In genomic region chr21:17819878-17820232, GRCh38 we compare ENCODE assay signal across 8 cellular contexts. TPM values are rescaled to one million over a fixed set of nuclear protein-coding genes. Genes with fewer than 3 reads are reported as not detected.
DNase-seq lines count a peak whose midpoint lies in the region; ATAC-seq and TF ChIP-seq lines count a peak whose summit lies in the region.

No MANE protein-coding gene starts in this region.

- H3K9me3 ChIP-seq in breast epithelium, result no peaks in the 10 kb centered on the region
- no peaks in the 10 kb centered on the region for H3K9me3 ChIP-seq in right lobe of liver
- no peaks in the 10 kb centered on the region for H3K9me3 ChIP-seq in transverse colon

- no peaks in the 10 kb centered on the region for H3K36me3 ChIP-seq in breast epithelium
- H3K36me3 ChIP-seq in right lobe of liver, result peaks cover 0 to 6% (median 0%) of the 10 kb centered on the region in 4 donors
- peaks cover 0 to 6% (median 0%) of the 10 kb centered on the region in 4 donors for H3K36me3 ChIP-seq in transverse colon

- no peaks in the 10 kb centered on the region for H3K27me3 ChIP-seq in breast epithelium
- H3K27me3 ChIP-seq in right lobe of liver, result no peaks in the 10 kb centered on the region
- no peaks in the 10 kb centered on the region for H3K27me3 ChIP-seq in transverse colon

- TF ChIP-seq POLR2A in breast epithelium (IDR thresholded peaks at IDR 0.05), result no peak
- TF ChIP-seq POLR2A in right lobe of liver (IDR thresholded peaks at IDR 0.05), result no peak
- TF ChIP-seq POLR2A in transverse colon (IDR thresholded peaks at IDR 0.05), result no peak

- WGBS in right lobe of liver (ENCODE audit: insufficient coverage, low coverage, low lambda C conversion rate, missing lambda C conversion rate), result 0% methylated on average over 6 of the region's 6 CpGs
- 0 to 2% methylated on average over 5 to 6 of the region's 6 CpGs for whole genome bisulfite sequencing in transverse colon (ENCODE audit: low coverage in 1 of 2), 2 donors

- TF ChIP-seq EP300 in transverse colon (IDR thresholded peaks at IDR 0.05; ENCODE audit: low read depth), result no peak

- DNase-seq in AG08396 (ENCODE audit: low spot score) (peak; percentile 5), NCI-H774 (lab: John Stamatoyannopoulos, UW) (peak; percentile 59), breast epithelium (ENCODE audit: low spot score in 2 of 2) (peak in 1 of 2 donors; percentile 33), right lobe of liver (no peak), transverse colon (no peak)
- no peak for DNase-seq in stimulated activated CD4-positive, alpha-beta T cell treated with anti-CD3 and anti-CD28 coated beads, Interleukin-1b, Interleukin-23, amount 100 ng/mL, for 48 hours

- H3K27ac ChIP-seq in breast epithelium, result peak overlapping the region; percentile 91 to 93
- peak overlapping the region; percentile 94 to 98 (median 94) for H3K27ac ChIP-seq in right lobe of liver
- peak overlapping the region; percentile 93 to 96 (median 94) for H3K27ac ChIP-seq in transverse colon

- peak overlapping the region; percentile 80 to 96 (median 91) for H3K4me3 ChIP-seq in breast epithelium
- peak overlapping the region; percentile 87 to 93 (median 88) for H3K4me3 ChIP-seq in right lobe of liver
- peak overlapping the region; percentile 93 to 100 (median 96) for H3K4me3 ChIP-seq in transverse colon

- intact Hi-C loops in breast epithelium (cut with DNase I; ENCODE audit: low total_unique reads), result no loop called here
- intact Hi-C loops in right lobe of liver (cut with DNase I), result no loop called here
- intact Hi-C loops in transverse colon (cut with DNase I; ENCODE audit: low total_unique reads), result no loop called here

- peak; percentile 74 for ATAC-seq in GM18519 (IDR thresholded peaks at IDR 0.05; ENCODE audit: low FRiP score, unreplicated experiment)
- peak; percentile 59 for ATAC-seq in HG02943 (IDR thresholded peaks at IDR 0.05; ENCODE audit: low read depth, unreplicated experiment)
- ATAC-seq in right lobe of liver, result peak; percentile 55 to 68 (median 58)

- peaks cover 0 to 4% of the 10 kb centered on the region in 2 donors for H3K4me1 ChIP-seq in breast epithelium
- H3K4me1 ChIP-seq in right lobe of liver, result peaks cover 0 to 10% (median 0%) of the 10 kb centered on the region in 4 donors
- H3K4me1 ChIP-seq in transverse colon, result peaks cover 0 to 20% (median 13%) of the 10 kb centered on the region in 4 donors

- in situ Hi-C loops in transverse colon (cut with MboI; ENCODE audit: low pct_ligation_motif_present in 1 of 4, low pct_unique_long_range_greater_than_20kb in 1 of 4, low sequenced_read_pairs in 3 of 4), result no loop called here

- TF ChIP-seq CTCF in breast epithelium (IDR thresholded peaks at IDR 0.05), result no peak
- TF ChIP-seq CTCF in right lobe of liver (IDR thresholded peaks at IDR 0.05), result no peak
- peak in 1 of 5 experiments; percentile 12 for TF ChIP-seq CTCF in transverse colon (IDR thresholded peaks at IDR 0.05)

RNA-seq across cellular contexts. Expression of gene C21orf91, which starts 0.7 kb away (rescaled TPM):
- total RNA-seq in breast epithelium (10 to 100 TPM in 1 of 3 donors, 1 to 10 TPM in 2; 7.5 to 14.8 (median 9.8) TPM), right lobe of liver (1 to 10 TPM; 3.2 to 6.3 (median 4.3) TPM), transverse colon (10 to 100 TPM in 1 of 4 donors, 1 to 10 TPM in 3; 3.2 to 10.8 (median 5.6) TPM)

Comparison
In these comparisons a context has a peak if more than half of its experiments do, and no peak if none do; other contexts are left out.
1. DNase-seq: peak in AG08396 (single experiment) and NCI-H774 (single experiment); none in right lobe of liver (0 of 3), transverse colon (single experiment) and stimulated activated CD4-positive, alpha-beta T cell treated with anti-CD3 and anti-CD28 coated beads, Interleukin-1b, Interleukin-23, amount 100 ng/mL, for 48 hours (single experiment).
2. Peak in every context shown above with its lines, with median percentiles within 50 percentile points of each other: ATAC-seq, H3K27ac ChIP-seq and H3K4me3 ChIP-seq.